Comparison of ENCODE assay signal across 1 cellular context in the genomic region with DNA sequence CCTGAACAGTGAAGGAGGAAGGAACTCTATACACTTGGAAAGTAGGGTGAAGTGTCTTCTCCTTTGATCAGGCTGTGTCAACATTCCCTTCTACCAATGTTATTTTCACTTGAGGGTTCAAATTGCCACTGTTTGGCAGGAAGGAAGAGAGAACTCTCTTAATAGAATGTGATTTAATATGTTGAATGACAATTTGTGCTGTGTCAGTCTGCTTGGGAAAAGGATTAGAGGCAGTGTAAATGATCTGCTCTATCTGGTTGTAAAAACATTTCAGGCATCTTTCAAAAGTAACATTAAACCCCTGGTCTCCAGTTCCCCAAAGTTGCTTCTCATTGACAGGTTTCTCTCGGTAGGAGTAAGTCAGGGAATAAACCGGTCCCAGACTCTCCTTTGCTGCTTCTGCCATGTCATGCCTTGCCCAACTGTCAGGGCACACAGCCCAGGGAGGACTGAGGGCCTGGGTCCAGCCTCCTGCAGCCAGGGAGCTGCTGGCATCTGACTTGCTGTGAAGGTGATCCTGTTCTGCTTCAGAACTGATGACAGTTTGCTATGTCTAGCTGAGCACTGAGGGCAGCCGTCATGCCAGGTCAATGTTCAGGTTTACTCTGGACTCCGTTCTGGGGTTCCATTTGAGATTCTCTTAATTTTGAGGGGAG.
TF ChIP-seq lines count a peak whose summit lies in the region.

No MANE protein-coding gene starts in this region.

TF ChIP-seq in GM12878, 131 proteins besides CTCF, POLR2A, EP300 and RAD21 (continued from another document):
- no peak for TF ChIP-seq ETV6 (conservative IDR thresholded peaks at IDR 0.05 in 1 of 2, IDR thresholded peaks at IDR 0.05 in 1 of 2; ENCODE audit: borderline replicate concordance in 1 of 2, low read depth in 1 of 2)
- TF ChIP-seq ASH2L (IDR thresholded peaks at IDR 0.05; ENCODE audit: borderline replicate concordance, low read depth): no peak
- TF ChIP-seq, protein P1, sequence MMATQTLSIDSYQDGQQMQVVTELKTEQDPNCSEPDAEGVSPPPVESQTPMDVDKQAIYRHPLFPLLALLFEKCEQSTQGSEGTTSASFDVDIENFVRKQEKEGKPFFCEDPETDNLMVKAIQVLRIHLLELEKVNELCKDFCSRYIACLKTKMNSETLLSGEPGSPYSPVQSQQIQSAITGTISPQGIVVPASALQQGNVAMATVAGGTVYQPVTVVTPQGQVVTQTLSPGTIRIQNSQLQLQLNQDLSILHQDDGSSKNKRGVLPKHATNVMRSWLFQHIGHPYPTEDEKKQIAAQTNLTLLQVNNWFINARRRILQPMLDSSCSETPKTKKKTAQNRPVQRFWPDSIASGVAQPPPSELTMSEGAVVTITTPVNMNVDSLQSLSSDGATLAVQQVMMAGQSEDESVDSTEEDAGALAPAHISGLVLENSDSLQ (IDR thresholded peaks at IDR 0.05): no peak
- TF ChIP-seq TCF12 (IDR thresholded peaks at IDR 0.05; ENCODE audit: low read depth, low read length): no peak
- TF ChIP-seq HDGF (IDR thresholded peaks at IDR 0.05): no peak
- TF ChIP-seq GATAD2B (conservative IDR thresholded peaks at IDR 0.05; ENCODE audit: low read depth): no peak
- no peak for TF ChIP-seq ZNF207 (IDR thresholded peaks at IDR 0.05; ENCODE audit: borderline replicate concordance)
- TF ChIP-seq, protein P2, sequence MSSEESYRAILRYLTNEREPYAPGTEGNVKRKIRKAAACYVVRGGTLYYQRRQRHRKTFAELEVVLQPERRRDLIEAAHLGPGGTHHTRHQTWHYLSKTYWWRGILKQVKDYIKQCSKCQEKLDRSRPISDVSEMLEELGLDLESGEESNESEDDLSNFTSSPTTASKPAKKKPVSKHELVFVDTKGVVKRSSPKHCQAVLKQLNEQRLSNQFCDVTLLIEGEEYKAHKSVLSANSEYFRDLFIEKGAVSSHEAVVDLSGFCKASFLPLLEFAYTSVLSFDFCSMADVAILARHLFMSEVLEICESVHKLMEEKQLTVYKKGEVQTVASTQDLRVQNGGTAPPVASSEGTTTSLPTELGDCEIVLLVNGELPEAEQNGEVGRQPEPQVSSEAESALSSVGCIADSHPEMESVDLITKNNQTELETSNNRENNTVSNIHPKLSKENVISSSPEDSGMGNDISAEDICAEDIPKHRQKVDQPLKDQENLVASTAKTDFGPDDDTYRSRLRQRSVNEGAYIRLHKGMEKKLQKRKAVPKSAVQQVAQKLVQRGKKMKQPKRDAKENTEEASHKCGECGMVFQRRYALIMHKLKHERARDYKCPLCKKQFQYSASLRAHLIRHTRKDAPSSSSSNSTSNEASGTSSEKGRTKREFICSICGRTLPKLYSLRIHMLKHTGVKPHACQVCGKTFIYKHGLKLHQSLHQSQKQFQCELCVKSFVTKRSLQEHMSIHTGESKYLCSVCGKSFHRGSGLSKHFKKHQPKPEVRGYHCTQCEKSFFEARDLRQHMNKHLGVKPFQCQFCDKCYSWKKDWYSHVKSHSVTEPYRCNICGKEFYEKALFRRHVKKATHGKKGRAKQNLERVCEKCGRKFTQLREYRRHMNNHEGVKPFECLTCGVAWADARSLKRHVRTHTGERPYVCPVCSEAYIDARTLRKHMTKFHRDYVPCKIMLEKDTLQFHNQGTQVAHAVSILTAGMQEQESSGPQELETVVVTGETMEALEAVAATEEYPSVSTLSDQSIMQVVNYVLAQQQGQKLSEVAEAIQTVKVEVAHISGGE (CRISPR knock-in tag; IDR thresholded peaks at IDR 0.05): no peak
- no peak for TF ChIP-seq TCF7 (IDR thresholded peaks at IDR 0.05; ENCODE audit: borderline replicate concordance)
- TF ChIP-seq MTA3 (IDR thresholded peaks at IDR 0.05; ENCODE audit: borderline replicate concordance, low read length): no peak
- TF ChIP-seq NR2F1 (conservative IDR thresholded peaks at IDR 0.05): no peak
- TF ChIP-seq, protein P3, sequence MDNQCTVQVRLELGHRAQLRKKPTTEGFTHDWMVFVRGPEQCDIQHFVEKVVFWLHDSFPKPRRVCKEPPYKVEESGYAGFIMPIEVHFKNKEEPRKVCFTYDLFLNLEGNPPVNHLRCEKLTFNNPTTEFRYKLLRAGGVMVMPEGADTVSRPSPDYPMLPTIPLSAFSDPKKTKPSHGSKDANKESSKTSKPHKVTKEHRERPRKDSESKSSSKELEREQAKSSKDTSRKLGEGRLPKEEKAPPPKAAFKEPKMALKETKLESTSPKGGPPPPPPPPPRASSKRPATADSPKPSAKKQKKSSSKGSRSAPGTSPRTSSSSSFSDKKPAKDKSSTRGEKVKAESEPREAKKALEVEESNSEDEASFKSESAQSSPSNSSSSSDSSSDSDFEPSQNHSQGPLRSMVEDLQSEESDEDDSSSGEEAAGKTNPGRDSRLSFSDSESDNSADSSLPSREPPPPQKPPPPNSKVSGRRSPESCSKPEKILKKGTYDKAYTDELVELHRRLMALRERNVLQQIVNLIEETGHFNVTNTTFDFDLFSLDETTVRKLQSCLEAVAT (IDR thresholded peaks at IDR 0.05): no peak
- TF ChIP-seq BRCA1 (IDR thresholded peaks at IDR 0.05; ENCODE audit: low read depth, low read length): no peak
- no peak for TF ChIP-seq CHD1 (IDR thresholded peaks at IDR 0.05; ENCODE audit: low read depth, low read length)
- TF ChIP-seq SMAD5 (IDR thresholded peaks at IDR 0.05; ENCODE audit: low read depth): no peak
- no peak for TF ChIP-seq BHLHE40 (IDR thresholded peaks at IDR 0.05; ENCODE audit: borderline replicate concordance in 1 of 2, low read depth in 2 of 2, low read length in 1 of 2)
- no peak for TF ChIP-seq SRF (IDR thresholded peaks at IDR 0.05; ENCODE audit: low read depth in 2 of 2, low read length in 2 of 2)
- TF ChIP-seq POLR2AphosphoS5 (IDR thresholded peaks at IDR 0.05; ENCODE audit: low read length): no peak
- no peak for TF ChIP-seq JUND (IDR thresholded peaks at IDR 0.05; ENCODE audit: low read depth, low read length)
